In genomic region chr3:122992628-122993570, GRCh38 we compare ENCODE assay signal across 15 cellular contexts. TPM values are rescaled to one million over a fixed set of nuclear protein-coding genes. Genes with fewer than 3 reads are reported as not detected.
DNase-seq lines count a peak whose midpoint lies in the region; ATAC-seq and TF ChIP-seq lines count a peak whose summit lies in the region.
"Had no signal": no experiment of that assay in that cellular context is flagged by ENCODE, and none has a peak within 500 bp of the region (broad histone marks: within the 10 kb centered on the region; RNA-seq: fewer than 3 reads in every experiment).

No MANE protein-coding gene starts in this region.

- no peak for TF ChIP-seq POLR2A in gastroesophageal sphincter (IDR thresholded peaks at IDR 0.05)

- no peaks in the 10 kb centered on the region for H3K36me3 Mint-ChIP-seq in T-helper 2 cell treated with Interferon-gamma antibody and Interleukin-4, amounts not matched to agents 5 μg/mL and 100 μg/mL, for 36 hours (ENCODE audit: low read depth)

- H4K20me1 ChIP-seq in GM23248 (ENCODE audit: insufficient read depth): no peaks in the 10 kb centered on the region
- no peaks in the 10 kb centered on the region for H4K20me1 ChIP-seq in PC-3 (ENCODE audit: low read length)

- H3K23ac ChIP-seq in trophoblast cell (ENCODE audit: low read length): no peak overlapping the region

- intact Hi-C loops in PC-3 (cut with micrococcal nuclease): no loop called here

- H3K18ac ChIP-seq in trophoblast cell (ENCODE audit: low read length): no peak overlapping the region

- no peaks in the 10 kb centered on the region for H3K4me1 Mint-ChIP-seq in T-helper 2 cell treated with Interferon-gamma antibody and Interleukin-4, amounts not matched to agents 5 μg/mL and 100 μg/mL, for 36 hours (ENCODE audit: low read depth)

- H3K27me3 ChIP-seq in GM23248 (replicated peaks; ENCODE audit: insufficient read depth) (peaks cover 94% of the 10 kb centered on the region), PC-3 (ENCODE audit: low read length) (peaks cover 100% of the 10 kb centered on the region), gastroesophageal sphincter (peaks cover 34% of the 10 kb centered on the region), trophoblast cell (ENCODE audit: insufficient read depth, low read length) (no peaks in the 10 kb centered on the region)

- H3K79me2 ChIP-seq in GM23248 (ENCODE audit: insufficient read depth): no peaks in the 10 kb centered on the region
- no peaks in the 10 kb centered on the region for H3K79me2 ChIP-seq in PC-3 (ENCODE audit: low read length)
- no peaks in the 10 kb centered on the region for H3K79me2 ChIP-seq in trophoblast cell (ENCODE audit: control insufficient read depth, insufficient read depth, low read length, poor library complexity)

- no peak overlapping the region for H3K14ac ChIP-seq in trophoblast cell (ENCODE audit: low read length)

- no peak overlapping the region for H4K8ac ChIP-seq in trophoblast cell (ENCODE audit: low read depth, low read length)

- H2BK120ac ChIP-seq in trophoblast cell (ENCODE audit: insufficient read depth, low read length, poor library complexity): no peak overlapping the region

- H3K4me2 ChIP-seq in GM23248 (ENCODE audit: unreplicated experiment) (no peak overlapping the region), PC-3 (ENCODE audit: low read length) (no peak overlapping the region), trophoblast cell (ENCODE audit: low read length) (no peak overlapping the region)

- TF ChIP-seq EP300 in gastroesophageal sphincter (IDR thresholded peaks at IDR 0.05): no peak

- WGBS in GM23248 (ENCODE audit: low coverage in 1 of 2, low lambda C conversion rate in 2 of 2, missing lambda C conversion rate in 2 of 2), 2 experiments: 6 to 7% methylated on average over 19 of the region's 19 CpGs
- 26 to 30% methylated on average over 2 to 3 of the region's 19 CpGs for WGBS in gastroesophageal sphincter (ENCODE audit: low coverage in 1 of 2), 2 donors
- no CpG with 5 or more reads among the region's 19 CpGs for WGBS in trophoblast cell (ENCODE audit: extremely low coverage, insufficient coverage, insufficient read length)

- H3K4me3 ChIP-seq in GM23248: no peak overlapping the region
- no peak overlapping the region for H3K4me3 ChIP-seq in PC-3 (ENCODE audit: low read length)
- no peak overlapping the region for H3K4me3 ChIP-seq in gastroesophageal sphincter
- H3K4me3 ChIP-seq in trophoblast cell (ENCODE audit: low read depth, low read length): no peak overlapping the region
- H3K4me3 ChIP-seq: ascending aorta, K562, SK-N-MC had no signal

- H3K79me1 ChIP-seq in trophoblast cell (ENCODE audit: low read length): no peaks in the 10 kb centered on the region

- DNase-seq in GM23248 (peak; percentile 48), PC-3 (no peak), trophoblast cell (peak; percentile 52 to 66), NCI-H748 treated with DMSO at 0.1 percent for 48 hours (lab: John Stamatoyannopoulos, UW) (no peak), NCI-H748 (lab: John Stamatoyannopoulos, UW; ENCODE audit: unreplicated experiment) (no peak)
- DNase-seq in T-helper 2 cell treated with Interferon-gamma antibody and Interleukin-4, amounts not matched to agents 5 μg/mL and 100 μg/mL, for 36 hours (ENCODE audit: low spot score): no peak
- DNase-seq: activated B cell treated with CpG ODN at 0.5 μM for 24 hours; activated T-cell treated with anti-CD3 and anti-CD28 coated beads, Interleukin-2, amount 50 U/mL, for 48 hours; CD4-positive, alpha-beta T cell; NCI-H226 had no signal

- no peak overlapping the region for H4K91ac ChIP-seq in trophoblast cell (ENCODE audit: low read depth, low read length)

- no peaks in the 10 kb centered on the region for H3K9me3 Mint-ChIP-seq in T-helper 2 cell treated with Interferon-gamma antibody and Interleukin-4, amounts not matched to agents 5 μg/mL and 100 μg/mL, for 36 hours
- H3K9me3 Mint-ChIP-seq: activated B cell treated with CpG ODN at 0.5 μM for 24 hours; CD4-positive, alpha-beta T cell had no signal

- H3F3A ChIP-seq in GM23248 (ENCODE audit: insufficient read depth): no peaks in the 10 kb centered on the region
- H3F3A ChIP-seq in PC-3 (ENCODE audit: low read length, unreplicated experiment): no peaks in the 10 kb centered on the region

- H3K27ac Mint-ChIP-seq in T-helper 2 cell treated with Interferon-gamma antibody and Interleukin-4, amounts not matched to agents 5 μg/mL and 100 μg/mL, for 36 hours: no peak overlapping the region
- H3K27ac Mint-ChIP-seq: activated B cell treated with CpG ODN at 0.5 μM for 24 hours; CD4-positive, alpha-beta T cell had no signal

- no peak overlapping the region for H3K4me3 Mint-ChIP-seq in T-helper 2 cell treated with Interferon-gamma antibody and Interleukin-4, amounts not matched to agents 5 μg/mL and 100 μg/mL, for 36 hours
- H3K4me3 Mint-ChIP-seq: activated B cell treated with CpG ODN at 0.5 μM for 24 hours; CD4-positive, alpha-beta T cell had no signal

- POLR2A ChIA-PET in PC-3 (lab: Charles Lee; ENCODE audit: unreplicated experiment): no interaction called here

- CTCF ChIA-PET in PC-3 (lab: Charles Lee): no interaction called here

- in situ Hi-C loops in GM23248 (cut with MboI): no loop called here

- no peak overlapping the region for H2AK5ac ChIP-seq in trophoblast cell (ENCODE audit: low read length)

- H3K27ac ChIP-seq in GM23248 (no peak overlapping the region), PC-3 (ENCODE audit: low read length) (no peak overlapping the region), gastroesophageal sphincter (no peak overlapping the region), trophoblast cell (ENCODE audit: low read depth, low read length) (no peak overlapping the region)
- H3K27ac ChIP-seq: ascending aorta, SK-N-MC had no signal

- H4K12ac ChIP-seq in trophoblast cell (ENCODE audit: low read depth, low read length): no peak overlapping the region

- no peaks in the 10 kb centered on the region for H3K4me1 ChIP-seq in GM23248 (ENCODE audit: insufficient read depth)
- H3K4me1 ChIP-seq in PC-3 (ENCODE audit: insufficient read depth, low read length): no peaks in the 10 kb centered on the region
- H3K4me1 ChIP-seq in gastroesophageal sphincter: peaks cover 0 to 33% (median 7%) of the 10 kb centered on the region in 3 donors
- H3K4me1 ChIP-seq in trophoblast cell (ENCODE audit: control insufficient read depth in 1 of 2, insufficient read depth in 2 of 2, low read length in 2 of 2): peaks cover 0 to 10% of the 10 kb centered on the region in 2 experiments

- no peak overlapping the region for H3K4ac ChIP-seq in trophoblast cell (ENCODE audit: low read depth, low read length)

- ATAC-seq in PC-3: peak; percentile 37
- ATAC-seq in gastroesophageal sphincter: peak; percentile 81
- no peak for ATAC-seq in HG02973 (IDR thresholded peaks at IDR 0.05; ENCODE audit: unreplicated experiment)
- ATAC-seq: K562 had no signal

- no peak overlapping the region for H2AFZ ChIP-seq in GM23248
- H2AFZ ChIP-seq in PC-3 (ENCODE audit: low read length): no peak overlapping the region
- H2AFZ ChIP-seq in trophoblast cell (ENCODE audit: insufficient read depth, low read length, poor library complexity): no peak overlapping the region

- H3K27me3 Mint-ChIP-seq in T-helper 2 cell treated with Interferon-gamma antibody and Interleukin-4, amounts not matched to agents 5 μg/mL and 100 μg/mL, for 36 hours (ENCODE audit: low read depth): peaks cover 25% of the 10 kb centered on the region

- H2BK12ac ChIP-seq in trophoblast cell (ENCODE audit: low read length): no peak overlapping the region

- H3K9me2 ChIP-seq in GM23248 (ENCODE audit: insufficient read depth) (no peaks in the 10 kb centered on the region), PC-3 (replicated peaks; ENCODE audit: low read length) (no peaks in the 10 kb centered on the region)

- no peaks in the 10 kb centered on the region for H3K36me3 ChIP-seq in GM23248 (ENCODE audit: low read depth)
- no peaks in the 10 kb centered on the region for H3K36me3 ChIP-seq in PC-3 (ENCODE audit: low read depth, low read length)
- H3K36me3 ChIP-seq in gastroesophageal sphincter: no peaks in the 10 kb centered on the region
- no peaks in the 10 kb centered on the region for H3K36me3 ChIP-seq in trophoblast cell (ENCODE audit: control insufficient read depth in 1 of 2, insufficient read depth in 2 of 2, low read length in 2 of 2)
- H3K36me3 ChIP-seq: ascending aorta had no signal

- no peak overlapping the region for H3K9ac ChIP-seq in GM23248
- H3K9ac ChIP-seq in PC-3 (ENCODE audit: low read length): no peak overlapping the region
- no peak overlapping the region for H3K9ac ChIP-seq in trophoblast cell (ENCODE audit: low read length)

- no peaks in the 10 kb centered on the region for H3K9me3 ChIP-seq in GM23248 (ENCODE audit: low read depth)
- no peaks in the 10 kb centered on the region for H3K9me3 ChIP-seq in PC-3 (ENCODE audit: low read length)
- no peaks in the 10 kb centered on the region for H3K9me3 ChIP-seq in gastroesophageal sphincter
- H3K9me3 ChIP-seq in trophoblast cell (ENCODE audit: insufficient read depth, low read depth, low read length): peaks cover 1% of the 10 kb centered on the region
- H3K9me3 ChIP-seq: ascending aorta had no signal

- no TSS peak for BruUV-seq in PC-3 (replicated peaks; lab: Mats Ljungman, UMichigan)

- TF ChIP-seq CTCF in PC-3 (conservative IDR thresholded peaks at IDR 0.05; ENCODE audit: low read depth, low read length): no peak
- TF ChIP-seq CTCF in gastroesophageal sphincter (IDR thresholded peaks at IDR 0.05): no peak

- H2BK5ac ChIP-seq in trophoblast cell (ENCODE audit: low read depth, low read length, poor library complexity): no peak overlapping the region

RNA-seq across cellular contexts. Expression of gene SEMA5B, which starts 34.7 kb away (rescaled TPM):
- not detected in 2 replicates for total RNA-seq in GM23248 (2014; rRNA removed; shearing (Covaris generic))
- polyA plus RNA-seq in GM23248 (2016; fragmentation: Nextera tagmentation; extraction: Ambion mirVana): not detected in 2 replicates
- 0.04 TPM in 1 of 2 replicates, not detected in the other for total RNA-seq in PC-3 (2014; rRNA removed)
- total RNA-seq in gastroesophageal sphincter: under 1 TPM in 3 of 4 donors, not detected in 1; 0.31 to 0.69 (median 0.32) TPM
- 8.9 and 9.2 TPM in 2 replicates for polyA plus RNA-seq in trophoblast cell (2013)
- total RNA-seq: K562 had no signal
- polyA plus RNA-seq: K562 had no signal

Comparison
In these comparisons a context has a peak if more than half of its experiments do, and no peak if none do; other contexts are left out.
1. DNase-seq: peak in GM23248 (single experiment) and trophoblast cell (2 of 2); none in PC-3 (single experiment), NCI-H748 treated with DMSO at 0.1 percent for 48 hours (single experiment), NCI-H748 (single experiment) and T-helper 2 cell treated with Interferon-gamma antibody and Interleukin-4, amounts not matched to agents 5 μg/mL and 100 μg/mL, for 36 hours (single experiment).